Comparison of ENCODE assay signal across 24 cellular contexts in genomic region chrX:31153475-31154047, GRCh38.
"Had no signal": no experiment of that assay in that cellular context is flagged by ENCODE, and none has a peak within 500 bp of the region (broad histone marks: within the 10 kb centered on the region; RNA-seq: fewer than 3 reads in every experiment).

No MANE protein-coding gene starts in this region.

- H3K9ac ChIP-seq: KMS-11 had no signal

- H3K4me2 ChIP-seq: KMS-11 had no signal

- FAIRE-seq: HTR-8/SVneo, K562, RCC 7860 had no signal

- H3K36me3 Mint-ChIP-seq: IgD-negative memory B cell had no signal

- H3K9me3 ChIP-seq: SJSA1 had no signal

- H3K4me1 Mint-ChIP-seq: IgD-negative memory B cell had no signal

- ATAC-seq: K562 had no signal

- H3K4me1 ChIP-seq: SJSA1 had no signal

- H3K27ac ChIP-seq: HL-60, KMS-11, SJSA1 had no signal

- H3K27ac Mint-ChIP-seq: IgD-negative memory B cell had no signal

- H3K27me3 Mint-ChIP-seq: IgD-negative memory B cell had no signal

- H3K27me3 ChIP-seq: SJSA1 had no signal

- H3K36me3 ChIP-seq: SJSA1 had no signal

- H3K4me3 Mint-ChIP-seq: IgD-negative memory B cell had no signal

- H3K4me3 ChIP-seq: K562, SJSA1 had no signal

- DNase-seq: Kasumi-1, MM.1S, NCI-H1092 treated with DMSO at 0.1 percent for 48 hours, NCI-H1436, NCI-H187, NCI-H2029, NCI-H2081 treated with DMSO at 0.1 percent for 48 hours, NCI-H2171, NCI-H226, NCI-H446, NCI-H510A, NCI-H524 treated with DMSO at 0.1 percent for 48 hours, NCI-H69, NCI-H774, Right ventricle myocardium superior, RPMI8226, SIG-M5 had no signal
